11 cellular contexts compared by ENCODE assay signal in the genomic region with DNA sequence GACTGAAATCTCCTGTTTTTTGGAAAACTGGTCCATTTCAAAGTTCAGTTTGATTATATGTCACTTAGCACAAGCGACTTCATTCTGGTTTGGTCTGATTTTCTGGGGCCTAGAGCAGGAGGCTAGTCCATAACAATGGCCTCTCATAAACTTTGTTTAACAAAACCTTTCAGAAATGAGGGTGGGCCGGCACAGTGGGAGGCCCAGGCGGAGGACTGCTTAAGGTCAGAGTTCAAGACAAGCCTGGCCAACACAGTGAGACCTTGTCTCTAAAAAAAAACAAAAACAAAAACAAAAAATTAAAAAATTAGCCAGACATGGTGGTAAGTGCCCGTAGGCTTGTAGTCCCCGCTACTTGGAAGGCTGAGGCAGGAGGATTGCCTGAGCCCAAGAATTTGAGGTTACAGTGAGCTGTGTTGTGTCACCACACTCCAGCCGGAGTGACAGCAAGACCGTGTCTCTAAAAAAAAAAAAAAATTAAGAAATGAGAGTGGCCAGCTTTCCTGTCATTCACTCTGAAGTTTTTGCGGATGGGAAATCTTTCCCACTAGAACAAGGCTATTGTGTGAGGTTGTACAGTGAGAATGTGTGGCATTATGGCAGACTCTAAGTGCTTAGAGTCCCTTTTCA. TPM values are rescaled to one million over a fixed set of nuclear protein-coding genes. Genes with fewer than 3 reads are reported as not detected.
DNase-seq lines count a peak whose midpoint lies in the region; ATAC-seq lines count a peak whose summit lies in the region.
"Had no signal": no experiment of that assay in that cellular context is flagged by ENCODE, and none has a peak within 500 bp of the region (broad histone marks: within the 10 kb centered on the region; RNA-seq: fewer than 3 reads in every experiment).

No MANE protein-coding gene starts in this region.

- no peak overlapping the region for H2AK5ac ChIP-seq in mesendoderm (ENCODE audit: low read length)

- peaks cover 28% of the 10 kb centered on the region for H3K4me1 ChIP-seq in CD8-positive, alpha-beta memory T cell (ENCODE audit: insufficient read depth, low read length)
- H3K4me1 ChIP-seq in HUES48 (ENCODE audit: control insufficient read depth, insufficient read depth, low read length) (peaks cover 16% of the 10 kb centered on the region), mesendoderm (ENCODE audit: control insufficient read depth, low read depth, low read length) (no peaks in the 10 kb centered on the region)

- no peak overlapping the region for H3K9ac ChIP-seq in HUES48 (ENCODE audit: low read depth, low read length)
- no peak overlapping the region for H3K9ac ChIP-seq in mesendoderm (ENCODE audit: low read length)

- ATAC-seq in activated CD8-positive, alpha-beta T cell treated with anti-CD3 and anti-CD28 coated beads, Interleukin-2, amount 10 ng/mL, durations not matched to agents 7 days and 5 days: no peak
- ATAC-seq in HG02884 (IDR thresholded peaks at IDR 0.05; ENCODE audit: unreplicated experiment) (no peak), GM21529 (IDR thresholded peaks at IDR 0.05; ENCODE audit: unreplicated experiment) (no peak)

- no peaks in the 10 kb centered on the region for H3K9me3 ChIP-seq in CD8-positive, alpha-beta memory T cell (ENCODE audit: low read length)
- no peaks in the 10 kb centered on the region for H3K9me3 ChIP-seq in HUES48 (ENCODE audit: control insufficient read depth, insufficient read depth, low read length)

- no peaks in the 10 kb centered on the region for H3K79me1 ChIP-seq in mesendoderm (ENCODE audit: low read length)

- WGBS in mesendoderm (ENCODE audit: extremely low coverage, insufficient coverage, low lambda C conversion rate): no CpG with 5 or more reads among the region's 8 CpGs

- H3K4me3 ChIP-seq in CD8-positive, alpha-beta memory T cell (ENCODE audit: low read length): no peak overlapping the region
- 0 out of 2 replicates have a peak overlapping the region, but pooled peaks have one; percentile 6 for H3K4me3 ChIP-seq in HUES48 (ENCODE audit: low read depth, low read length)
- H3K4me3 ChIP-seq in mesendoderm (ENCODE audit: low read length): no peak overlapping the region
- H3K4me3 ChIP-seq: lung had no signal

- H4K8ac ChIP-seq in mesendoderm (ENCODE audit: low read depth, low read length): no peak overlapping the region

- peak overlapping the region; percentile 60 for H3K18ac ChIP-seq in mesendoderm (ENCODE audit: low read length)

- peaks cover 25 to 55% (median 53%) of the 10 kb centered on the region in 3 donors for H3K4me1 Mint-ChIP-seq in CD8-positive, alpha-beta memory T cell
- H3K4me1 Mint-ChIP-seq in activated CD8-positive, alpha-beta T cell treated with anti-CD3 and anti-CD28 coated beads, Interleukin-2, amount 10 ng/mL, durations not matched to agents 7 days and 5 days (ENCODE audit: low read depth): peaks cover 50% of the 10 kb centered on the region

- H2BK15ac ChIP-seq in mesendoderm (replicated peaks; ENCODE audit: low read depth): peak overlapping the region; percentile 36

- CTCF ChIA-PET in CD8-positive, alpha-beta memory T cell (lab: Charles Lee): interaction anchor here (1.0 to 1.6 kb wide), 3 partner anchors 10 to 144 kb away, joined by 3 read pairs; no protein-coding TSS in a partner anchor
- CTCF ChIA-PET in activated CD8-positive, alpha-beta T cell treated with anti-CD3 and anti-CD28 coated beads, Interleukin-2, amount 10 ng/mL, durations not matched to agents 7 days and 5 days (lab: Charles Lee): interaction anchor here (0.6 to 5.8 kb wide), 9 partner anchors 10 to 168 kb away, joined by 3 to 47 read pairs (median 5); no protein-coding TSS in a partner anchor

- H2BK5ac ChIP-seq in mesendoderm (ENCODE audit: low read length): no peak overlapping the region

- H3K27ac Mint-ChIP-seq in CD8-positive, alpha-beta memory T cell: peak overlapping the region; percentile 51 to 97 (median 93)
- H3K27ac Mint-ChIP-seq in activated CD8-positive, alpha-beta T cell treated with anti-CD3 and anti-CD28 coated beads, Interleukin-2, amount 10 ng/mL, durations not matched to agents 7 days and 5 days: peak overlapping the region; percentile 86

- H3K4ac ChIP-seq in mesendoderm (ENCODE audit: low read depth, low read length): peak overlapping the region; percentile 70

- H3K4me3 Mint-ChIP-seq in CD8-positive, alpha-beta memory T cell: peak overlapping the region in 1 of 7 donors; percentile 20
- H3K4me3 Mint-ChIP-seq in activated CD8-positive, alpha-beta T cell treated with anti-CD3 and anti-CD28 coated beads, Interleukin-2, amount 10 ng/mL, durations not matched to agents 7 days and 5 days: no peak overlapping the region

- POLR2A ChIA-PET in CD8-positive, alpha-beta memory T cell (lab: Charles Lee): interaction anchor here (0.7 kb wide), 1 partner anchor 96 kb away, joined by 3 read pairs; no protein-coding TSS in a partner anchor
- POLR2A ChIA-PET in activated CD8-positive, alpha-beta T cell treated with anti-CD3 and anti-CD28 coated beads, Interleukin-2, amount 10 ng/mL, durations not matched to agents 7 days and 5 days (lab: Charles Lee): interaction anchor here (0.7 to 1.2 kb wide), 4 partner anchors 10 to 102 kb away, joined by 3 to 4 read pairs (median 4); no protein-coding TSS in a partner anchor

- H3K9me3 Mint-ChIP-seq in CD8-positive, alpha-beta memory T cell: no peaks in the 10 kb centered on the region
- H3K9me3 Mint-ChIP-seq in activated CD8-positive, alpha-beta T cell treated with anti-CD3 and anti-CD28 coated beads, Interleukin-2, amount 10 ng/mL, durations not matched to agents 7 days and 5 days (ENCODE audit: insufficient read depth): no peaks in the 10 kb centered on the region

- H3K23ac ChIP-seq in mesendoderm (ENCODE audit: low read length): no peak overlapping the region

- H3K79me2 ChIP-seq in mesendoderm (ENCODE audit: control insufficient read depth, insufficient read depth, low read length): no peaks in the 10 kb centered on the region

- H4K5ac ChIP-seq in mesendoderm (ENCODE audit: low read length): no peak overlapping the region

- peaks cover 0 to 19% (median 0%) of the 10 kb centered on the region in 3 donors for H3K36me3 Mint-ChIP-seq in CD8-positive, alpha-beta memory T cell
- peaks cover 26% of the 10 kb centered on the region for H3K36me3 Mint-ChIP-seq in activated CD8-positive, alpha-beta T cell treated with anti-CD3 and anti-CD28 coated beads, Interleukin-2, amount 10 ng/mL, durations not matched to agents 7 days and 5 days (ENCODE audit: low read depth)

- no peaks in the 10 kb centered on the region for H3K27me3 Mint-ChIP-seq in CD8-positive, alpha-beta memory T cell
- no peaks in the 10 kb centered on the region for H3K27me3 Mint-ChIP-seq in activated CD8-positive, alpha-beta T cell treated with anti-CD3 and anti-CD28 coated beads, Interleukin-2, amount 10 ng/mL, durations not matched to agents 7 days and 5 days (ENCODE audit: low read depth)

- H3K56ac ChIP-seq in mesendoderm (ENCODE audit: low read length): no peak overlapping the region

- no peaks in the 10 kb centered on the region for H3K27me3 ChIP-seq in CD8-positive, alpha-beta memory T cell (ENCODE audit: insufficient read depth, low read length, poor library complexity, severe bottlenecking)
- H3K27me3 ChIP-seq in HUES48 (ENCODE audit: control insufficient read depth, insufficient read depth, low read length) (no peaks in the 10 kb centered on the region), mesendoderm (ENCODE audit: insufficient read depth, low read length, poor library complexity) (no peaks in the 10 kb centered on the region)

- H3K4me2 ChIP-seq in mesendoderm (ENCODE audit: low read length): no peak overlapping the region

- H2BK120ac ChIP-seq in mesendoderm (ENCODE audit: low read depth, low read length): peak overlapping the region; percentile 82

- no peaks in the 10 kb centered on the region for H3K36me3 ChIP-seq in CD8-positive, alpha-beta memory T cell (ENCODE audit: insufficient read depth, low read length)
- H3K36me3 ChIP-seq in HUES48 (ENCODE audit: control insufficient read depth, insufficient read depth, low read length): no peaks in the 10 kb centered on the region
- no peaks in the 10 kb centered on the region for H3K36me3 ChIP-seq in mesendoderm (ENCODE audit: control insufficient read depth, insufficient read depth, low read length)

- H3K27ac ChIP-seq in CD8-positive, alpha-beta memory T cell (ENCODE audit: low read depth, low read length): no peak overlapping the region
- H3K27ac ChIP-seq in HUES48 (ENCODE audit: low read depth, low read length): peak overlapping the region; percentile 66
- no peak overlapping the region for H3K27ac ChIP-seq in mesendoderm (ENCODE audit: low read depth, low read length)

- no peak for DNase-seq in CD8-positive, alpha-beta memory T cell
- DNase-seq in activated CD8-positive, alpha-beta T cell treated with anti-CD3 and anti-CD28 coated beads, Interleukin-2, amount 10 ng/mL, durations not matched to agents 7 days and 5 days: no peak
- DNase-seq in mesendoderm (no peak), EL (no peak), NCI-H82 (lab: John Stamatoyannopoulos, UW) (no peak)
- DNase-seq: GOT3, KBM-7 had no signal

RNA-seq across cellular contexts. Expression of gene PLAC8, which starts 1.2 kb away (rescaled TPM):
- 10 to 100 TPM; 17.8 to 19.7 TPM for total RNA-seq in CD8-positive, alpha-beta memory T cell
- polyA plus RNA-seq in CD8-positive, alpha-beta memory T cell: 550 TPM
- 100 to 1,000 TPM; 193 to 198 TPM for total RNA-seq in activated CD8-positive, alpha-beta T cell treated with anti-CD3 and anti-CD28 coated beads, Interleukin-2, amount 10 ng/mL, durations not matched to agents 7 days and 5 days
- 3.6 TPM for polyA plus RNA-seq in mesendoderm (2013, experiment 1 of 2)
- polyA plus RNA-seq in mesendoderm (2013, experiment 2 of 2): 3.0 TPM

Comparison
In these comparisons a context has a peak if more than half of its experiments do, and no peak if none do; other contexts are left out.
1. RNA of gene PLAC8, which starts 1.2 kb away (total RNA-seq): 193 to 198 TPM in activated CD8-positive, alpha-beta T cell treated with anti-CD3 and anti-CD28 coated beads, Interleukin-2, amount 10 ng/mL, durations not matched to agents 7 days and 5 days; 17.8 to 19.7 TPM in CD8-positive, alpha-beta memory T cell; every median in the first group is over 4 times any median in the second.